ENCODE assay signal across 21 cellular contexts in the genomic region with DNA sequence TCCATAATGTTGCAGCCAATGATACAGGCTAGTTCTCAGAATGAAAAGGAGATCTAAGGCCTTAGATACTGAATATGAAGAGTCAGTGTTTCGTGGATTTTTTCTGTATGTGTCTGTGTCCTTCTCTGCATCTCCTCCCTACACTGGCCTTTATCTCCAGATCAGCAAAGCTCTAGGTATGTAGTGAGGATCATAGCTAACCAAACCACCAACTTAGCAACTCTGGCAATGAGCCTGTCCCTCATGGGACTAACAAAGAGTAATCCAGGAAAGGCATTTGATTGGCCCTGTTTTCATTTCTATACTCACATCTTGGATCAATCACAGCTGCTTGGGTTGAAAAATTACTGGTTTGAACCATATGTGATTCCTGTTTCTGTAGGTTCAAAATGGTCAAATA. TPM values are rescaled to one million over a fixed set of nuclear protein-coding genes. Genes with fewer than 3 reads are reported as not detected.
DNase-seq lines count a peak whose midpoint lies in the region; ATAC-seq and TF ChIP-seq lines count a peak whose summit lies in the region.
"Had no signal": no experiment of that assay in that cellular context is flagged by ENCODE, and none has a peak within 500 bp of the region (broad histone marks: within the 10 kb centered on the region; RNA-seq: fewer than 3 reads in every experiment).

No MANE protein-coding gene starts in this region.

- no peak overlapping the region for H3K4me3 ChIP-seq in thyroid gland (replicated peaks in 1 of 3)

- no peaks in the 10 kb centered on the region for H3K27me3 ChIP-seq in thyroid gland

- no peak for TF ChIP-seq CTCF in thyroid gland (IDR thresholded peaks at IDR 0.05)

- TF ChIP-seq POLR2A in thyroid gland (IDR thresholded peaks at IDR 0.05): no peak

- WGBS in thyroid gland, 2 donors: 83 to 95% methylated on average over 1 of the region's 1 CpG

- no peak overlapping the region for H3K27ac ChIP-seq in thyroid gland

- no peaks in the 10 kb centered on the region for H3K4me1 ChIP-seq in thyroid gland

- intact Hi-C loops in thyroid gland (cut with DNase I): no loop called here

- H3K36me3 ChIP-seq in thyroid gland: no peaks in the 10 kb centered on the region

- ATAC-seq in HG03521 (IDR thresholded peaks at IDR 0.05; ENCODE audit: unreplicated experiment) (no peak), HG02885 (IDR thresholded peaks at IDR 0.05; ENCODE audit: poor library complexity, unreplicated experiment) (no peak)
- ATAC-seq: HCT116 had no signal

- DNase-seq in AG08395 (ENCODE audit: low spot score) (peak; percentile 62), GM04503 (ENCODE audit: low read depth) (peak; percentile 46), astrocyte of the hippocampus (ENCODE audit: low read depth, low spot score) (peak; percentile 42), iris pigment epithelial cell (ENCODE audit: low read depth) (peak; percentile 74), midbrain (lab: John Stamatoyannopoulos, UW) (no peak), thyroid gland (no peak)
- DNase-seq: CD4-positive, CD25-positive, alpha-beta regulatory T cell; DMS79 treated with DMSO at 0.1 percent for 48 hours; Kasumi-1; NCI-H1417 treated with DMSO at 0.1 percent for 48 hours; NCI-H187; NCI-H446; NCI-H526; OCI-M1; RPMI8226; SHP77 had no signal

- H3K9me3 ChIP-seq in thyroid gland: no peaks in the 10 kb centered on the region

RNA-seq across cellular contexts. Expression of gene CNTN3, which starts 18.6 kb away (rescaled TPM):
- 1 to 10 TPM; 1.5 to 5.5 (median 4.7) TPM for total RNA-seq in thyroid gland
- total RNA-seq: A172; CD4-positive, CD25-positive, alpha-beta regulatory T cell; G401 had no signal

Comparison
In these comparisons a context has a peak if more than half of its experiments do, and no peak if none do; other contexts are left out.
1. DNase-seq: peak in AG08395 (single experiment), GM04503 (single experiment), astrocyte of the hippocampus (single experiment) and iris pigment epithelial cell (single experiment); none in midbrain (single experiment) and thyroid gland (0 of 2).